1 cellular context compared by ENCODE assay signal in genomic region chr9:89603629-89604462, GRCh38.
TF ChIP-seq lines count a peak whose summit lies in the region.

No MANE protein-coding gene starts in this region.

TF ChIP-seq in HEK293, 187 proteins besides CTCF, POLR2A, EP300 and RAD21 (continued from another document and continues in another):
- TF ChIP-seq ZSCAN4 (tag by site-specific recombination; IDR thresholded peaks at IDR 0.05) (peak; percentile 27; the same call in 1 of the 2 replicates), SP3 (tag by site-specific recombination; IDR thresholded peaks at IDR 0.05) (no peak), ZBTB48 (tag by site-specific recombination; IDR thresholded peaks at IDR 0.05) (peak; percentile 79), ZNF155 (tag by site-specific recombination; IDR thresholded peaks at IDR 0.05) (no peak), ZNF791 (tag by site-specific recombination; IDR thresholded peaks at IDR 0.05) (no peak), ZNF501 (tag by site-specific recombination; IDR thresholded peaks at IDR 0.05) (no peak), ZNF654 (tag by site-specific recombination; IDR thresholded peaks at IDR 0.05; ENCODE audit: low read depth) (peak; percentile 26), GLIS1 (tag by site-specific recombination; IDR thresholded peaks at IDR 0.05) (peak; percentile 46; the same call in 1 of the 2 replicates), ZNF623 (tag by site-specific recombination; IDR thresholded peaks at IDR 0.05) (no peak), ZBTB1 (tag by site-specific recombination; IDR thresholded peaks at IDR 0.05) (no peak), OVOL3 (tag by site-specific recombination; IDR thresholded peaks at IDR 0.05) (no peak), ZNF26 (tag by site-specific recombination; IDR thresholded peaks at IDR 0.05) (no peak), SP7 (tag by site-specific recombination; IDR thresholded peaks at IDR 0.05) (no peak), ZBTB26 (tag by site-specific recombination; optimal IDR thresholded peaks at IDR 0.05) (peak; percentile 62), ATF2 (tag by site-specific recombination; IDR thresholded peaks at IDR 0.05; ENCODE audit: low read depth) (no peak), KLF16 (tag by site-specific recombination; IDR thresholded peaks at IDR 0.05) (0 out of 2 replicates have a peak, but pooled peaks have one; percentile 31), KLF9 (tag by site-specific recombination; IDR thresholded peaks at IDR 0.05; ENCODE audit: low read depth) (peak; percentile 39), KLF10 (tag by site-specific recombination; IDR thresholded peaks at IDR 0.05) (0 out of 2 replicates have a peak, but pooled peaks have one; percentile 24), ZNF792 (tag by site-specific recombination; IDR thresholded peaks at IDR 0.05) (no peak), ZXDB (tag by site-specific recombination; IDR thresholded peaks at IDR 0.05) (peak; percentile 79), ZNF140 (tag by site-specific recombination; IDR thresholded peaks at IDR 0.05) (no peak), ZBTB10 (tag by site-specific recombination; IDR thresholded peaks at IDR 0.05) (peak; percentile 54; the same call in 1 of the 2 replicates), PATZ1 (tag by site-specific recombination; IDR thresholded peaks at IDR 0.05) (peak; percentile 35), OSR2 (tag by site-specific recombination; IDR thresholded peaks at IDR 0.05) (no peak), ZNF510 (tag by site-specific recombination; IDR thresholded peaks at IDR 0.05; ENCODE audit: insufficient replicate concordance) (no peak), MEIS1 (CRISPR knock-in tag; IDR thresholded peaks at IDR 0.05; ENCODE audit: borderline replicate concordance) (no peak), ZNF701 (tag by site-specific recombination; IDR thresholded peaks at IDR 0.05) (no peak), ZNF239 (tag by site-specific recombination; IDR thresholded peaks at IDR 0.05) (no peak), EGR2 (tag by site-specific recombination; IDR thresholded peaks at IDR 0.05; ENCODE audit: low read depth) (peak; percentile 62), ZBTB7A (tag by site-specific recombination; IDR thresholded peaks at IDR 0.05; ENCODE audit: low read depth) (no peak), ZNF514 (tag by site-specific recombination; IDR thresholded peaks at IDR 0.05) (no peak), ZIC2 (tag by site-specific recombination; IDR thresholded peaks at IDR 0.05) (peak; percentile 74), ZNF777 (tag by site-specific recombination; IDR thresholded peaks at IDR 0.05; ENCODE audit: borderline replicate concordance) (peak; percentile 59; the same call in 1 of the 2 replicates), ZNF555 (tag by site-specific recombination; conservative IDR thresholded peaks at IDR 0.05) (no peak), HOXA7 (CRISPR knock-in tag; IDR thresholded peaks at IDR 0.05; ENCODE audit: borderline replicate concordance) (no peak), ZNF133 (tag by site-specific recombination; IDR thresholded peaks at IDR 0.05) (no peak), ZNF558 (tag by site-specific recombination; IDR thresholded peaks at IDR 0.05) (no peak), ZNF530 (tag by site-specific recombination; IDR thresholded peaks at IDR 0.05; ENCODE audit: low read depth) (no peak), GFI1B (tag by site-specific recombination; IDR thresholded peaks at IDR 0.05) (no peak), ZNF146 (tag by site-specific recombination; IDR thresholded peaks at IDR 0.05) (no peak), ZNF121 (tag by site-specific recombination; IDR thresholded peaks at IDR 0.05) (peak; percentile 91), KLF17 (tag by site-specific recombination; IDR thresholded peaks at IDR 0.05) (no peak), ZNF544 (tag by site-specific recombination; IDR thresholded peaks at IDR 0.05) (no peak), ZNF768 (tag by site-specific recombination; IDR thresholded peaks at IDR 0.05) (peak; percentile 36; the same call in 1 of the 2 replicates), ZNF335 (tag by site-specific recombination; conservative IDR thresholded peaks at IDR 0.05) (peak; percentile 97), ZNF549 (tag by site-specific recombination; IDR thresholded peaks at IDR 0.05) (no peak), ZNF658 (tag by site-specific recombination; IDR thresholded peaks at IDR 0.05) (no peak), ZSCAN18 (tag by site-specific recombination; IDR thresholded peaks at IDR 0.05) (no peak), ZNF18 (tag by site-specific recombination; IDR thresholded peaks at IDR 0.05) (no peak), ZNF600 (tag by site-specific recombination; IDR thresholded peaks at IDR 0.05) (0 out of 2 replicates have a peak, but pooled peaks have one; percentile 15), SP2 (tag by site-specific recombination; IDR thresholded peaks at IDR 0.05) (no peak), ZNF660 (tag by site-specific recombination; IDR thresholded peaks at IDR 0.05) (no peak), ZBTB49 (tag by site-specific recombination; IDR thresholded peaks at IDR 0.05; ENCODE audit: low read depth) (no peak), ZBTB17 (tag by site-specific recombination; IDR thresholded peaks at IDR 0.05) (peak; percentile 25; the same call in 1 of the 2 replicates), MYNN (tag by site-specific recombination; IDR thresholded peaks at IDR 0.05; ENCODE audit: borderline replicate concordance) (no peak)
